8 cellular contexts compared by ENCODE assay signal in genomic region chr3:13479582-13480339, GRCh38. TPM values are rescaled to one million over a fixed set of nuclear protein-coding genes. Genes with fewer than 3 reads are reported as not detected.
DNase-seq lines count a peak whose midpoint lies in the region; TF ChIP-seq lines count a peak whose summit lies in the region.

Gene HDAC11 (plus strand): TSS chr3:13480306. CDS start chr3:13480348, 42 bp downstream.

- peak within 1 kb of the TSS; percentile 96 for H3K27ac ChIP-seq in temporal lobe (ENCODE audit: low read depth, low read length)

- peak within 1 kb of the TSS; percentile 55 for H3K4me3 ChIP-seq in HFF-Myc (replicated peaks; ENCODE audit: low read depth, low read length)

- no peak for TF ChIP-seq CTCF in HFF-Myc (IDR thresholded peaks at IDR 0.05; ENCODE audit: low read depth, low read length, missing control alignments)

- in situ Hi-C loops in SK-MEL-5 (cut with HindIII; ENCODE audit: low pct_unique_long_range_greater_than_20kb, low sequenced_read_pairs) = no loop called here

- peak; percentile 71 for DNase-seq in GM04503 (ENCODE audit: low read depth)
- peak; percentile 81 for DNase-seq in HFF-Myc (ENCODE audit: extremely low read depth, low read depth)
- DNase-seq in MV-4-11 (lab: John Stamatoyannopoulos, UW) = peak; percentile 94
- peak; percentile 97 for DNase-seq in SK-MEL-5 (ENCODE audit: low read depth, low spot score)
- peak; percentile 98 for DNase-seq in activated naive CD4-positive, alpha-beta T cell treated with anti-CD3 and anti-CD28 coated beads, Interleukin-2, amount 50 U/mL, for 16 hours
- peak; percentile 100 for DNase-seq in globus pallidus (ENCODE audit: low spot score)
- DNase-seq in occipital lobe (lab: John Stamatoyannopoulos, UW) = peak; percentile 98

RNA-seq across cellular contexts. Expression of gene HDAC11, which starts in this region (rescaled TPM):
- total RNA-seq in SK-MEL-5 (2014; rRNA removed; shearing (Covaris generic)) = 12.5 and 13.5 TPM in 2 replicates
- 15.6 and 16.5 TPM in 2 replicates for polyA plus RNA-seq in SK-MEL-5 (2015; cell fraction: cytosol; rRNA removed)
- 7.9 and 8.7 TPM in 2 replicates for polyA plus RNA-seq in SK-MEL-5 (2015; cell fraction: nucleus; rRNA removed)
- total RNA-seq in occipital lobe = 12.6 TPM
- 13.5 TPM for total RNA-seq in temporal lobe

Comparison
In these comparisons a context has a peak if more than half of its experiments do, and no peak if none do; other contexts are left out.
1. Peak in every context shown above with its lines: DNase-seq, H3K4me3 ChIP-seq and H3K27ac ChIP-seq.